ENCODE assay signal across 1 cellular context in genomic region chr12:92124708-92125067, GRCh38.
TF ChIP-seq lines count a peak whose summit lies in the region.

No MANE protein-coding gene starts in this region.

TF ChIP-seq in IMR-90, 13 proteins besides CTCF, POLR2A, EP300 and RAD21:
- TF ChIP-seq ELK1 (IDR thresholded peaks at IDR 0.05; ENCODE audit: borderline replicate concordance, low read depth, low read length): no peak
- no peak for TF ChIP-seq MAZ (IDR thresholded peaks at IDR 0.05; ENCODE audit: borderline replicate concordance, low read depth, low read length)
- no peak for TF ChIP-seq RFX5 (IDR thresholded peaks at IDR 0.05; ENCODE audit: low read depth, low read length)
- TF ChIP-seq MAFK (IDR thresholded peaks at IDR 0.05; ENCODE audit: low read depth, low read length): no peak
- no peak for TF ChIP-seq RCOR1 (IDR thresholded peaks at IDR 0.05; ENCODE audit: insufficient replicate concordance, low read length)
- TF ChIP-seq USF2 (IDR thresholded peaks at IDR 0.05; ENCODE audit: low read depth, low read length): no peak
